Comparison of ENCODE assay signal across 9 cellular contexts in genomic region chr4:2754848-2755820, GRCh38. TPM values are rescaled to one million over a fixed set of nuclear protein-coding genes. Genes with fewer than 3 reads are reported as not detected.
DNase-seq lines count a peak whose midpoint lies in the region; ATAC-seq, FAIRE-seq and TF ChIP-seq lines count a peak whose summit lies in the region.
"Had no signal": no experiment of that assay in that cellular context is flagged by ENCODE, and none has a peak within 500 bp of the region (broad histone marks: within the 10 kb centered on the region; RNA-seq: fewer than 3 reads in every experiment).

No MANE protein-coding gene starts in this region.

- POLR2A ChIA-PET in Caco-2 (lab: Charles Lee) (interaction anchor here (0.5 to 0.6 kb wide), 2 partner anchors 64 to 150 kb away, joined by 3 to 7 read pairs; no protein-coding TSS in a partner anchor), Panc1 (lab: Charles Lee) (no interaction called here), GM10248 (lab: Yijun Ruan, JAX) (interaction anchor here (1.7 kb wide), 1 partner anchor 9 kb away, joined by 7 read pairs; no protein-coding TSS in a partner anchor)

- H3K4me3 ChIP-seq in Caco-2 (ENCODE audit: low read depth, low read length) (peak overlapping the region; percentile 83), Panc1 (ENCODE audit: low read depth in 2 of 2, low read length in 2 of 2) (peak overlapping the region; percentile 66 to 84), esophagus muscularis mucosa (peak overlapping the region; percentile 88 to 97 (median 92)), pancreas (peak overlapping the region; percentile 59 to 90 (median 80))

- TF ChIP-seq POLR2A in esophagus muscularis mucosa (IDR thresholded peaks at IDR 0.05; ENCODE audit: low read depth): no peak
- no peak for TF ChIP-seq POLR2A in H54 (IDR thresholded peaks at IDR 0.05; ENCODE audit: low read depth, low read length)

- no peaks in the 10 kb centered on the region for H3K27me3 Mint-ChIP-seq in Caco-2 (ENCODE audit: insufficient read depth, unreplicated experiment)

- H3K36me3 ChIP-seq in Caco-2 (ENCODE audit: control insufficient read depth, insufficient read depth, low read length) (no peaks in the 10 kb centered on the region), Panc1 (ENCODE audit: control insufficient read depth, insufficient read depth, low read length) (no peaks in the 10 kb centered on the region; the same call in 1 of the 2 replicates), esophagus muscularis mucosa (peaks cover 0 to 13% (median 7%) of the 10 kb centered on the region in 4 donors), pancreas (no peaks in the 10 kb centered on the region)

- FAIRE-seq in pancreas (lab: Jason Lieb, UNC): no peak
- FAIRE-seq in H54 (lab: Jason Lieb, UNC): no peak
- FAIRE-seq: TTC549 had no signal

- H3K27me3 ChIP-seq in Caco-2 (replicated peaks; ENCODE audit: control insufficient read depth, insufficient read depth, low read length) (no peaks in the 10 kb centered on the region), Panc1 (ENCODE audit: control insufficient read depth, insufficient read depth, low read length) (no peaks in the 10 kb centered on the region), esophagus muscularis mucosa (peaks cover 0 to 3% (median 0%) of the 10 kb centered on the region in 4 donors), pancreas (no peaks in the 10 kb centered on the region)

- H3K4me1 ChIP-seq in Caco-2: peaks cover 13% of the 10 kb centered on the region
- 0 out of 2 replicates have a peak, but pooled peaks cover 4% of the 10 kb centered on the region for H3K4me1 ChIP-seq in Panc1 (ENCODE audit: control insufficient read depth, insufficient read depth, low read length)
- H3K4me1 ChIP-seq in esophagus muscularis mucosa: peaks cover 25 to 47% (median 44%) of the 10 kb centered on the region in 4 donors
- H3K4me1 ChIP-seq in pancreas: peaks cover 0 to 7% (median under 1%) of the 10 kb centered on the region in 3 donors

- intact Hi-C loops in Caco-2 (cut with micrococcal nuclease; ENCODE audit: unreplicated experiment) (no loop called here), Panc1 (cut with micrococcal nuclease; ENCODE audit: unreplicated experiment) (no loop called here), esophagus muscularis mucosa (cut with DNase I) (no loop called here), pancreas (cut with DNase I) (no loop called here)

- peak overlapping the region; percentile 49 for H3K27ac Mint-ChIP-seq in Caco-2 (ENCODE audit: unreplicated experiment)

- WGBS in esophagus muscularis mucosa: 67% methylated on average over 22 of the region's 23 CpGs
- 25 to 39% methylated on average over 20 to 23 of the region's 23 CpGs for WGBS in pancreas, 2 donors

- CTCF ChIA-PET in Caco-2 (lab: Charles Lee): no interaction called here
- CTCF ChIA-PET in Panc1 (lab: Charles Lee): no interaction called here
- CTCF ChIA-PET in GM10248 (lab: Yijun Ruan, JAX): interaction anchor here (0.8 to 1.8 kb wide), 5 partner anchors 9 to 181 kb away, joined by 3 to 5 read pairs (median 4); no protein-coding TSS in a partner anchor

- no peaks in the 10 kb centered on the region for H3K9me3 ChIP-seq in Caco-2
- no peaks in the 10 kb centered on the region for H3K9me3 ChIP-seq in Panc1 (ENCODE audit: control insufficient read depth, insufficient read depth, low read depth, low read length)
- no peaks in the 10 kb centered on the region for H3K9me3 ChIP-seq in esophagus muscularis mucosa
- no peaks in the 10 kb centered on the region for H3K9me3 ChIP-seq in pancreas

- TF ChIP-seq CTCF in Caco-2 (IDR thresholded peaks at IDR 0.05; ENCODE audit: insufficient read depth in 1 of 2, low read depth in 1 of 2, low read length in 1 of 2, severe bottlenecking in 1 of 2, unreplicated experiment in 1 of 2) (no peak), Panc1 (IDR thresholded peaks at IDR 0.05) (no peak), esophagus muscularis mucosa (IDR thresholded peaks at IDR 0.05) (no peak), pancreas (IDR thresholded peaks at IDR 0.05) (no peak), GM10248 (IDR thresholded peaks at IDR 0.05; ENCODE audit: control extremely low read depth, extremely low read depth, low read depth, missing control alignments) (no peak)

- H3K4me3 Mint-ChIP-seq in Caco-2 (ENCODE audit: unreplicated experiment): peak overlapping the region; percentile 74

- H3K36me3 Mint-ChIP-seq in Caco-2 (ENCODE audit: insufficient read depth, unreplicated experiment): no peaks in the 10 kb centered on the region

- H3K4me1 Mint-ChIP-seq in Caco-2 (ENCODE audit: low read depth, unreplicated experiment): peaks cover 7% of the 10 kb centered on the region

- peak overlapping the region; percentile 57 for H3K27ac ChIP-seq in Panc1 (ENCODE audit: low read length)
- H3K27ac ChIP-seq in esophagus muscularis mucosa (replicated peaks in 1 of 4): peak overlapping the region; percentile 78 to 91 (median 86)
- H3K27ac ChIP-seq in pancreas: peak overlapping the region in 2 of 4 donors; percentile 59 to 82

- TF ChIP-seq EP300 in esophagus muscularis mucosa (IDR thresholded peaks at IDR 0.05): no peak

- in situ Hi-C loops in Panc1 (cut with HindIII; ENCODE audit: low pct_unique_long_range_greater_than_20kb, low sequenced_read_pairs): no loop called here

- no TSS peak for BruUV-seq in Caco-2 (replicated peaks; lab: Mats Ljungman, UMichigan)
- TSS peak; percentile 80 for BruUV-seq in Panc1 (replicated peaks; lab: Mats Ljungman, UMichigan)

- ATAC-seq in Panc1 (no peak), pancreas (peak in 3 of 4 donors; percentile 1 to 7 (median 1))

- DNase-seq in Caco-2 (no peak), Panc1 (ENCODE audit: low read depth, low spot score) (no peak), esophagus muscularis mucosa (ENCODE audit: extremely low spot score) (no peak), pancreas (peak in 2 of 6 donors; percentile 36 to 37), GM10248 (ENCODE audit: extremely low spot score) (no peak), KG1 (lab: John Stamatoyannopoulos, UW) (no peak), DMS53 treated with DMSO at 0.1 percent for 48 hours (lab: John Stamatoyannopoulos, UW; ENCODE audit: unreplicated experiment) (no peak), H54 (ENCODE audit: insufficient read length, low spot score) (no peak)

- H3K9me3 Mint-ChIP-seq in Caco-2 (ENCODE audit: unreplicated experiment): no peaks in the 10 kb centered on the region

RNA-seq across cellular contexts. Expression of gene TNIP2, which starts 1.0 kb away (rescaled TPM):
- total RNA-seq in Caco-2 (2022): 35.8 and 36.3 TPM in 2 replicates
- 60.3 TPM for total RNA-seq in Panc1 (2021; ENCODE audit: unreplicated experiment)
- 59.6 TPM for polyA plus RNA-seq in Panc1 (2012; ENCODE audit: insufficient read length)
- 10 to 100 TPM; 56.1 to 85.5 (median 75.4) TPM for total RNA-seq in esophagus muscularis mucosa
- total RNA-seq in pancreas: 10 to 100 TPM; 11.4 to 23.1 (median 15.2) TPM
- polyA plus RNA-seq in pancreas: 10 to 100 TPM; 22.6 to 25.4 TPM

RNA-seq across cellular contexts. Expression of gene SH3BP2, which starts 37.8 kb away (rescaled TPM):
- total RNA-seq in Caco-2 (2022) (44.4 and 48.5 TPM in 2 replicates), Panc1 (2021; ENCODE audit: unreplicated experiment) (93.4 TPM), esophagus muscularis mucosa (10 to 100 TPM; 25.2 to 34.5 (median 31.5) TPM), pancreas (10 to 100 TPM; 12.3 to 54.6 (median 27.0) TPM)
- polyA plus RNA-seq in Panc1 (2012; ENCODE audit: insufficient read length): 56.2 TPM
- polyA plus RNA-seq in pancreas: 10 to 100 TPM; 16.2 to 56.5 TPM
